Comparison of ENCODE assay signal across 2 cellular contexts in the genomic region with DNA sequence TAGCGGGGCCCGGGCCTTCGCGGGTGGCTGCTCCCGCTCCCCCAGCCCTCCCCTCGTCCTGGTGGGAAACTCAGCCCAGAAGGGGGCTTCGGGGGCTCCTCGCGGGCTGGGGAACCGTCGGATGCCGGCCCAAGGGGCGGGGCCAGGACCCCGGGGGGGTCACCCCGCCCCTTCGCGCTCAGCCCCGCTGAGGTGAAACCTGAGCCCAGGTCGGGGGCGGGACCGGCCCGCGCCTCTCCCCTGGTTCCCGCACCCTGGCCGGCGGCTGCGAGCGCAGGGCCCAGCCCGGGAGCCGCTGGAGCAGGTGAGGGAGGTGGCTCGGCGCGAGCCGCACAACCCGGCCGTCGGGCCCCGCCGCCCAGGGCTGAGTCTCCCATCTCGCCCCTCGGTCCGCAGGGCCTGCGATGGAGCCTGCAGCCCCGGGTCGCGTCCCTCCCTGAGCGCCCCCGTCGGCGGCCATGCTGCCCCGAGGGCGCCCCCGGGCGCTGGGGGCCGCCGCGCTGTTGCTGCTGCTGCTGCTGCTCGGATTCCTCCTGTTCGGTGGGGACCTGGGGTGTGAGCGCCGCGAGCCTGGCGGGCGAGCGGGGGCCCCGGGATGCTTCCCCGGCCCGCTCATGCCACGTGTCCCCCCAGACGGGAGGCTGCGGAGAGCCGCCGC.
TF ChIP-seq lines count a peak whose summit lies in the region.

A gene (plus strand): TSS at position 232 of the 658 bp plus-strand sequence. CDS start 227 bp downstream, at position 459.

TF ChIP-seq in SK-N-SH, 30 proteins besides CTCF, POLR2A, EP300 and RAD21 (continued from another document):
- TF ChIP-seq, protein P1, sequence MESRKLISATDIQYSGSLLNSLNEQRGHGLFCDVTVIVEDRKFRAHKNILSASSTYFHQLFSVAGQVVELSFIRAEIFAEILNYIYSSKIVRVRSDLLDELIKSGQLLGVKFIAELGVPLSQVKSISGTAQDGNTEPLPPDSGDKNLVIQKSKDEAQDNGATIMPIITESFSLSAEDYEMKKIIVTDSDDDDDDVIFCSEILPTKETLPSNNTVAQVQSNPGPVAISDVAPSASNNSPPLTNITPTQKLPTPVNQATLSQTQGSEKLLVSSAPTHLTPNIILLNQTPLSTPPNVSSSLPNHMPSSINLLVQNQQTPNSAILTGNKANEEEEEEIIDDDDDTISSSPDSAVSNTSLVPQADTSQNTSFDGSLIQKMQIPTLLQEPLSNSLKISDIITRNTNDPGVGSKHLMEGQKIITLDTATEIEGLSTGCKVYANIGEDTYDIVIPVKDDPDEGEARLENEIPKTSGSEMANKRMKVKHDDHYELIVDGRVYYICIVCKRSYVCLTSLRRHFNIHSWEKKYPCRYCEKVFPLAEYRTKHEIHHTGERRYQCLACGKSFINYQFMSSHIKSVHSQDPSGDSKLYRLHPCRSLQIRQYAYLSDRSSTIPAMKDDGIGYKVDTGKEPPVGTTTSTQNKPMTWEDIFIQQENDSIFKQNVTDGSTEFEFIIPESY (IDR thresholded peaks at IDR 0.05; ENCODE audit: borderline replicate concordance, low read depth) = no peak
- no peak for TF ChIP-seq SMC3 (IDR thresholded peaks at IDR 0.05; ENCODE audit: low read depth, low read length)
- no peak for TF ChIP-seq RXRA (IDR thresholded peaks at IDR 0.05; ENCODE audit: borderline replicate concordance, low read depth)
- no peak for TF ChIP-seq GATA2 (CRISPR knock-in tag; IDR thresholded peaks at IDR 0.05)
- TF ChIP-seq TCF12 (IDR thresholded peaks at IDR 0.05) = no peak
- TF ChIP-seq FOXM1 (IDR thresholded peaks at IDR 0.05; ENCODE audit: low read depth) = no peak
- TF ChIP-seq GABPA (IDR thresholded peaks at IDR 0.05; ENCODE audit: low read depth) = no peak
- TF ChIP-seq RCOR1 (IDR thresholded peaks at IDR 0.05; ENCODE audit: low read length) = no peak
- TF ChIP-seq EZH2phosphoT487 (IDR thresholded peaks at IDR 0.05; ENCODE audit: borderline replicate concordance, low read depth) = no peak
- TF ChIP-seq, protein P2, sequence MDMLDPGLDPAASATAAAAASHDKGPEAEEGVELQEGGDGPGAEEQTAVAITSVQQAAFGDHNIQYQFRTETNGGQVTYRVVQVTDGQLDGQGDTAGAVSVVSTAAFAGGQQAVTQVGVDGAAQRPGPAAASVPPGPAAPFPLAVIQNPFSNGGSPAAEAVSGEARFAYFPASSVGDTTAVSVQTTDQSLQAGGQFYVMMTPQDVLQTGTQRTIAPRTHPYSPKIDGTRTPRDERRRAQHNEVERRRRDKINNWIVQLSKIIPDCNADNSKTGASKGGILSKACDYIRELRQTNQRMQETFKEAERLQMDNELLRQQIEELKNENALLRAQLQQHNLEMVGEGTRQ (IDR thresholded peaks at IDR 0.05; ENCODE audit: borderline replicate concordance, low read depth, low read length) = no peak
- TF ChIP-seq YY1 (IDR thresholded peaks at IDR 0.05; ENCODE audit: low read depth) = no peak

TF ChIP-seq in SK-N-SH treated with all-trans-retinoic acid at 6 μM for 48 hours, 23 proteins besides CTCF, POLR2A, EP300 and RAD21 (continued from another document):
- TF ChIP-seq, protein P3, sequence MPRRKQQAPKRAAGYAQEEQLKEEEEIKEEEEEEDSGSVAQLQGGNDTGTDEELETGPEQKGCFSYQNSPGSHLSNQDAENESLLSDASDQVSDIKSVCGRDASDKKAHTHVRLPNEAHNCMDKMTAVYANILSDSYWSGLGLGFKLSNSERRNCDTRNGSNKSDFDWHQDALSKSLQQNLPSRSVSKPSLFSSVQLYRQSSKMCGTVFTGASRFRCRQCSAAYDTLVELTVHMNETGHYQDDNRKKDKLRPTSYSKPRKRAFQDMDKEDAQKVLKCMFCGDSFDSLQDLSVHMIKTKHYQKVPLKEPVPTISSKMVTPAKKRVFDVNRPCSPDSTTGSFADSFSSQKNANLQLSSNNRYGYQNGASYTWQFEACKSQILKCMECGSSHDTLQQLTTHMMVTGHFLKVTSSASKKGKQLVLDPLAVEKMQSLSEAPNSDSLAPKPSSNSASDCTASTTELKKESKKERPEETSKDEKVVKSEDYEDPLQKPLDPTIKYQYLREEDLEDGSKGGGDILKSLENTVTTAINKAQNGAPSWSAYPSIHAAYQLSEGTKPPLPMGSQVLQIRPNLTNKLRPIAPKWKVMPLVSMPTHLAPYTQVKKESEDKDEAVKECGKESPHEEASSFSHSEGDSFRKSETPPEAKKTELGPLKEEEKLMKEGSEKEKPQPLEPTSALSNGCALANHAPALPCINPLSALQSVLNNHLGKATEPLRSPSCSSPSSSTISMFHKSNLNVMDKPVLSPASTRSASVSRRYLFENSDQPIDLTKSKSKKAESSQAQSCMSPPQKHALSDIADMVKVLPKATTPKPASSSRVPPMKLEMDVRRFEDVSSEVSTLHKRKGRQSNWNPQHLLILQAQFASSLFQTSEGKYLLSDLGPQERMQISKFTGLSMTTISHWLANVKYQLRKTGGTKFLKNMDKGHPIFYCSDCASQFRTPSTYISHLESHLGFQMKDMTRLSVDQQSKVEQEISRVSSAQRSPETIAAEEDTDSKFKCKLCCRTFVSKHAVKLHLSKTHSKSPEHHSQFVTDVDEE (CRISPR knock-in tag; IDR thresholded peaks at IDR 0.05) = no peak
- TF ChIP-seq CSDC2 (CRISPR knock-in tag; IDR thresholded peaks at IDR 0.05) = no peak
